Comparison of ENCODE assay signal across 20 cellular contexts in the genomic region with DNA sequence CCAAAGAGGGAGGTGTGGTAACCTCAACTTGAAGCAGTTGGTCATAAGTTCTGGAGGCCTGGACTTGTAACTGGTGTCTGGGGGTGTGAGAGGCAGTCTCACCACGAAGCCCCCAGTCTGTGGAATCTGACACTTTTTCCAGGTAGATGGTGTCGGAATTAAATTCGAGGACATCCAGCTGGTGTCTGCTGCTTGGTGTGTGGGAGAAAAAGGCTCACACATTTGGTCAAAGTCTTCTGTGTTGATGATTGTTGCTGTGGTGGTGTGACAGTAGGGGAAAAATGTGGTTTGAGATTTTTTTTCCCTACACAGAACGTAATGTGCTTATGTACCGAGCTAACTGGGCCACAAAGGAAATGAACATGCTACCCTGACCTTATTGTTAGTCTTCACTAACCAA.
"Had no signal": no experiment of that assay in that cellular context is flagged by ENCODE, and none has a peak within 500 bp of the region (broad histone marks: within the 10 kb centered on the region; RNA-seq: fewer than 3 reads in every experiment).

No MANE protein-coding gene starts in this region.

- H3K4me1 Mint-ChIP-seq: activated naive CD8-positive, alpha-beta T cell treated with anti-CD3 and anti-CD28 coated beads, Interleukin-2, amount 10 ng/mL, durations not matched to agents 7 days and 5 days; nephron progenitor cell had no signal

- H3K27me3 ChIP-seq: ascending aorta, cardiac muscle cell, colonic mucosa, gastroesophageal sphincter, heart right ventricle, left lung, right lobe of liver, SJCRH30 had no signal

- H3K36me3 ChIP-seq: ascending aorta, cardiac muscle cell, colonic mucosa, gastroesophageal sphincter, heart right ventricle, left lung, right lobe of liver, SJCRH30, thoracic aorta had no signal

- FAIRE-seq: keratinocyte, TTC549 had no signal

- H3K9me3 ChIP-seq: ascending aorta, colonic mucosa, gastroesophageal sphincter, heart right ventricle, left lung, right lobe of liver, SJCRH30, thoracic aorta had no signal

- H3K9me3 Mint-ChIP-seq: activated naive CD8-positive, alpha-beta T cell treated with anti-CD3 and anti-CD28 coated beads, Interleukin-2, amount 10 ng/mL, durations not matched to agents 7 days and 5 days; memory B cell; nephron progenitor cell; WTC11 had no signal

- H3K27me3 Mint-ChIP-seq: activated naive CD8-positive, alpha-beta T cell treated with anti-CD3 and anti-CD28 coated beads, Interleukin-2, amount 10 ng/mL, durations not matched to agents 7 days and 5 days had no signal

- H3K36me3 Mint-ChIP-seq: activated naive CD8-positive, alpha-beta T cell treated with anti-CD3 and anti-CD28 coated beads, Interleukin-2, amount 10 ng/mL, durations not matched to agents 7 days and 5 days; WTC11 had no signal

- H3K27ac ChIP-seq: ascending aorta, cardiac muscle cell, colonic mucosa, gastroesophageal sphincter, heart right ventricle, left lung, right lobe of liver, SJCRH30, thoracic aorta had no signal

- H3K4me1 ChIP-seq: ascending aorta, colonic mucosa, gastroesophageal sphincter, heart right ventricle, left lung, right lobe of liver, SJCRH30 had no signal

- DNase-seq: activated CD4-positive, alpha-beta T cell treated with anti-CD3 and anti-CD28 coated beads for 4 hours; activated CD8-positive, alpha-beta memory T cell treated with anti-CD3 and anti-CD28 coated beads, Interleukin-2, amount 50 U/mL, for 4 hours; activated CD8-positive, alpha-beta T cell treated with anti-CD3 and anti-CD28 coated beads, Interleukin-2, amount 10 ng/mL, durations not matched to agents 7 days and 5 days; activated naive CD8-positive, alpha-beta T cell treated with anti-CD3 and anti-CD28 coated beads, Interleukin-2, amount 10 ng/mL, durations not matched to agents 7 days and 5 days; activated T-cell treated with anti-CD3 and anti-CD28 coated beads, Interleukin-2, amount 50 U/mL, for 48 hours; colonic mucosa; effector CD8-positive, alpha-beta T cell; heart right ventricle; left lung; nephron progenitor cell; right lobe of liver; SJCRH30 had no signal

- ATAC-seq: activated CD8-positive, alpha-beta T cell treated with anti-CD3 and anti-CD28 coated beads, Interleukin-2, amount 10 ng/mL, durations not matched to agents 7 days and 5 days; gastroesophageal sphincter; heart right ventricle; left lung; WTC11 had no signal

- H3K4me3 Mint-ChIP-seq: activated CD8-positive, alpha-beta T cell treated with anti-CD3 and anti-CD28 coated beads, Interleukin-2, amount 10 ng/mL, durations not matched to agents 7 days and 5 days; activated naive CD8-positive, alpha-beta T cell treated with anti-CD3 and anti-CD28 coated beads, Interleukin-2, amount 10 ng/mL, durations not matched to agents 7 days and 5 days; memory B cell; nephron progenitor cell; WTC11 had no signal

- H3K4me3 ChIP-seq: ascending aorta, cardiac muscle cell, colonic mucosa, gastroesophageal sphincter, heart right ventricle, left lung, right lobe of liver, SJCRH30, thoracic aorta had no signal

- H3K27ac Mint-ChIP-seq: activated CD8-positive, alpha-beta T cell treated with anti-CD3 and anti-CD28 coated beads, Interleukin-2, amount 10 ng/mL, durations not matched to agents 7 days and 5 days; activated naive CD8-positive, alpha-beta T cell treated with anti-CD3 and anti-CD28 coated beads, Interleukin-2, amount 10 ng/mL, durations not matched to agents 7 days and 5 days; memory B cell; nephron progenitor cell; WTC11 had no signal
